Comparison of ENCODE assay signal across 31 cellular contexts in the genomic region with DNA sequence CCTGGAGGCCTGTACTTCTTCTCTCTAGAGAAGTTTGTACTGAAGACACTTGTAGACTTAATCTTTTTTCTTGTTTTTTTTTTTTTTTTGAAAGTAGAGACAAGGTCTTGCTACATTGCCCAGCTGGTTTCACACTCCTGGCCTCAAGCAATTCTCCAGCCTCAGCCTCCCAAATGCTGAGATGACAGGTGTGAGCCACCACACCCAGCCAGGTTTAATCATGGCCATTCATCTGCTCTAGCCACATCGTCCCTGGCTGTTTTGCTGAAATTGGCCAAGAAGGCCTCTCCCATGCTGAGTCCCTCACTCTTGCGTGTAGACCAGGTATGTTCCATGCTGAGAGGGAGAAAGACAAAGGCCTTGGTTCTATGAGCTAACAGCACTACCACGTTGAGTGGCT.
"Had no signal": no experiment of that assay in that cellular context is flagged by ENCODE, and none has a peak within 500 bp of the region (broad histone marks: within the 10 kb centered on the region; RNA-seq: fewer than 3 reads in every experiment).

No MANE protein-coding gene starts in this region.

- H3K4me1 ChIP-seq: foreskin keratinocyte had no signal

- H3K4me1 Mint-ChIP-seq: activated B cell treated with CpG ODN at 0.5 μM for 24 hours; activated T-helper 17 cell treated with anti-CD3 and anti-CD28 coated beads, Interleukin-2, amount 50 U/mL, for 72 hours; T-helper 17 cell had no signal

- H3K9me3 ChIP-seq: body of pancreas, esophagus muscularis mucosa, gastroesophageal sphincter had no signal

- H3K27ac Mint-ChIP-seq: activated B cell treated with CpG ODN at 0.5 μM for 24 hours; activated CD8-positive, alpha-beta T cell treated with anti-CD3 and anti-CD28 coated beads for 36 hours; activated naive CD8-positive, alpha-beta T cell; activated T-helper 17 cell treated with anti-CD3 and anti-CD28 coated beads, Interleukin-2, amount 50 U/mL, for 72 hours; effector memory CD8-positive, alpha-beta T cell; T-helper 17 cell; T-helper 2 cell treated with Interferon-gamma antibody and Interleukin-4, amounts not matched to agents 5 μg/mL and 100 μg/mL, for 36 hours had no signal

- H3K4me3 ChIP-seq: body of pancreas, esophagus muscularis mucosa, gastroesophageal sphincter had no signal

- H3K27ac ChIP-seq: body of pancreas, esophagus muscularis mucosa, foreskin keratinocyte, WERI-Rb-1 had no signal

- H3K36me3 Mint-ChIP-seq: activated naive CD8-positive, alpha-beta T cell had no signal

- H3K4me3 Mint-ChIP-seq: activated B cell treated with CpG ODN at 0.5 μM for 24 hours; activated CD8-positive, alpha-beta T cell treated with anti-CD3 and anti-CD28 coated beads for 36 hours; activated naive CD8-positive, alpha-beta T cell; activated T-cell treated with anti-CD3 and anti-CD28 coated beads, Interleukin-2, amount 50 U/mL, for 4 hours; activated T-helper 17 cell treated with anti-CD3 and anti-CD28 coated beads, Interleukin-2, amount 50 U/mL, for 72 hours; effector memory CD8-positive, alpha-beta T cell; T-helper 17 cell; T-helper 2 cell treated with Interferon-gamma antibody and Interleukin-4, amounts not matched to agents 5 μg/mL and 100 μg/mL, for 36 hours had no signal

- H3K9me3 Mint-ChIP-seq: activated B cell treated with CpG ODN at 0.5 μM for 24 hours; activated CD8-positive, alpha-beta T cell treated with anti-CD3 and anti-CD28 coated beads for 36 hours; activated T-cell treated with anti-CD3 and anti-CD28 coated beads, Interleukin-2, amount 50 U/mL, for 4 hours; activated T-helper 17 cell treated with anti-CD3 and anti-CD28 coated beads, Interleukin-2, amount 50 U/mL, for 72 hours; effector memory CD8-positive, alpha-beta T cell; T-helper 2 cell treated with Interferon-gamma antibody and Interleukin-4, amounts not matched to agents 5 μg/mL and 100 μg/mL, for 36 hours had no signal

- ATAC-seq: activated CD4-positive, CD25-positive, alpha-beta regulatory T cell treated with anti-CD3 and anti-CD28 coated beads, Interleukin-2, amount 50 U/mL, for 24 hours; activated CD8-positive, alpha-beta T cell treated with anti-CD3 and anti-CD28 coated beads for 36 hours; activated T-cell treated with anti-CD3 and anti-CD28 coated beads, Interleukin-2, amount 50 U/mL, for 4 hours; activated T-helper 17 cell treated with anti-CD3 and anti-CD28 coated beads, Interleukin-2, amount 50 U/mL, for 72 hours; body of pancreas; effector memory CD8-positive, alpha-beta T cell; foreskin keratinocyte; gastroesophageal sphincter; T-helper 17 cell had no signal

- H3K36me3 ChIP-seq: esophagus muscularis mucosa, gastroesophageal sphincter, WERI-Rb-1 had no signal

- DNase-seq: activated B cell treated with CpG ODN at 0.5 μM for 24 hours; activated CD4-positive, alpha-beta T cell treated with anti-CD3 and anti-CD28 coated beads for 48 hours; activated CD4-positive, alpha-beta T cell treated with anti-CD3 and anti-CD28 coated beads, Interleukin-2, amount 50 U/mL, for 1 hour; activated CD4-positive, alpha-beta T cell treated with anti-CD3 and anti-CD28 coated beads, Interleukin-2, amount 50 U/mL, for 48 hours; activated CD8-positive, alpha-beta memory T cell treated with anti-CD3 and anti-CD28 coated beads for 24 hours; activated CD8-positive, alpha-beta T cell treated with anti-CD3 and anti-CD28 coated beads for 36 hours; activated effector memory CD4-positive, alpha-beta T cell treated with Interleukin-2 at 50 U/mL for 16 hours; activated gamma-delta T cell treated with Interleukin-2 at 50 U/mL for 16 hours; activated naive CD4-positive, alpha-beta T cell treated with anti-CD3 and anti-CD28 coated beads, Interleukin-2, amount 50 U/mL, for 16 hours; activated naive CD4-positive, alpha-beta T cell treated with Interleukin-2 at 50 U/mL for 16 hours; activated T-cell treated with anti-CD3 and anti-CD28 coated beads, Interleukin-2, amount 50 U/mL, for 4 hours; amniotic stem cell; anterior cingulate cortex; body of pancreas; caudate nucleus; cortex of kidney; dermis blood vessel endothelial cell; effector CD4-positive, alpha-beta T cell; effector memory CD8-positive, alpha-beta T cell; erythroblast; foreskin keratinocyte; T-helper 1 cell; T-helper 17 cell; T1000; WERI-Rb-1 had no signal

- H3K27me3 ChIP-seq: body of pancreas, esophagus muscularis mucosa, gastroesophageal sphincter had no signal
